Comparison of ENCODE assay signal across 1 cellular context in genomic region chr12:109706747-109707469, GRCh38.
A peak's percentile ranks its signal among the peaks of the same experiment; 100 is the strongest.
TF ChIP-seq lines count a peak whose summit lies in the region.

No MANE protein-coding gene starts in this region.

TF ChIP-seq in HepG2, 621 proteins besides CTCF, POLR2A, EP300 and RAD21 (continued from another document and continues in another):
- peak in 1 of 2 experiments; percentile 65; a peak in 1 of 4 replicates for TF ChIP-seq REST (IDR thresholded peaks at IDR 0.05; ENCODE audit: borderline replicate concordance in 1 of 2, low read depth in 1 of 2, low read length in 2 of 2)
- peak; percentile 67; the same call in 1 of the 2 replicates for TF ChIP-seq KAT8 (CRISPR knock-in tag; IDR thresholded peaks at IDR 0.05)
- TF ChIP-seq MIXL1 (CRISPR knock-in tag; IDR thresholded peaks at IDR 0.05): peak; percentile 88
- peak; percentile 69 for TF ChIP-seq IRF2 (CRISPR knock-in tag; IDR thresholded peaks at IDR 0.05)
- peak; percentile 93 for TF ChIP-seq FOXO1 (CRISPR knock-in tag; IDR thresholded peaks at IDR 0.05)
- TF ChIP-seq TFDP2 (CRISPR knock-in tag; IDR thresholded peaks at IDR 0.05): peak; percentile 34; the same call in 1 of the 2 replicates
- peak; percentile 55 for TF ChIP-seq TEAD3 (CRISPR knock-in tag; optimal IDR thresholded peaks at IDR 0.05; ENCODE audit: borderline replicate concordance)
- peak; percentile 58; the same call in 1 of the 2 replicates for TF ChIP-seq HMG20A (CRISPR knock-in tag; IDR thresholded peaks at IDR 0.05; ENCODE audit: borderline replicate concordance)
- TF ChIP-seq KLF16 (CRISPR knock-in tag; IDR thresholded peaks at IDR 0.05): peak in 1 of 2 experiments; percentile 80; a peak in 1 of 4 replicates
- TF ChIP-seq GLMP (CRISPR knock-in tag; IDR thresholded peaks at IDR 0.05; ENCODE audit: borderline replicate concordance): no peak
- 0 out of 2 replicates have a peak, but pooled peaks have one; percentile 10 for TF ChIP-seq ZNF770 (CRISPR knock-in tag; IDR thresholded peaks at IDR 0.05)
- TF ChIP-seq UBTF (CRISPR knock-in tag; IDR thresholded peaks at IDR 0.05): peak; percentile 69
- no peak for TF ChIP-seq PBX3 (CRISPR knock-in tag; IDR thresholded peaks at IDR 0.05; ENCODE audit: borderline replicate concordance)
- TF ChIP-seq PITX1 (CRISPR knock-in tag; IDR thresholded peaks at IDR 0.05): peak; percentile 80; the same call in 1 of the 2 replicates
- peak; percentile 61 for TF ChIP-seq CREM (IDR thresholded peaks at IDR 0.05)
- TF ChIP-seq CREM (CRISPR knock-in tag; IDR thresholded peaks at IDR 0.05): no peak
- TF ChIP-seq ZNF234 (CRISPR knock-in tag; conservative IDR thresholded peaks at IDR 0.05): no peak
- TF ChIP-seq ZBTB7B (CRISPR knock-in tag; IDR thresholded peaks at IDR 0.05): no peak; the same call in 1 of the 2 replicates
- peak; percentile 70 for TF ChIP-seq ZNF687 (CRISPR knock-in tag; IDR thresholded peaks at IDR 0.05)
- TF ChIP-seq SKI (IDR thresholded peaks at IDR 0.05; ENCODE audit: partially characterized antibody): peak; percentile 76
- TF ChIP-seq YEATS4 (CRISPR knock-in tag; IDR thresholded peaks at IDR 0.05; ENCODE audit: borderline replicate concordance): peak; percentile 82
- TF ChIP-seq NFIC (IDR thresholded peaks at IDR 0.05; ENCODE audit: low read length): 0 out of 2 replicates have a peak, but pooled peaks have one; percentile 46
- no peak for TF ChIP-seq JDP2 (CRISPR knock-in tag; IDR thresholded peaks at IDR 0.05; ENCODE audit: borderline replicate concordance)
- peak; percentile 10; the same call in 1 of the 2 replicates for TF ChIP-seq ELF1 (CRISPR knock-in tag; IDR thresholded peaks at IDR 0.05)
- TF ChIP-seq FOXA1 (IDR thresholded peaks at IDR 0.05): no peak
- TF ChIP-seq FOXA1 (CRISPR knock-in tag; IDR thresholded peaks at IDR 0.05): peak; percentile 69
- peak; percentile 62 for TF ChIP-seq RBM22 (optimal IDR thresholded peaks at IDR 0.05; ENCODE audit: low read length)
- peak; percentile 95 for TF ChIP-seq ARID3A (IDR thresholded peaks at IDR 0.05; ENCODE audit: low read depth, low read length)
- no peak for TF ChIP-seq ZNF775 (CRISPR knock-in tag; IDR thresholded peaks at IDR 0.05; ENCODE audit: borderline replicate concordance)
- TF ChIP-seq CEBPG (CRISPR knock-in tag; IDR thresholded peaks at IDR 0.05): peak; percentile 78
- no peak for TF ChIP-seq TOE1 (CRISPR knock-in tag; IDR thresholded peaks at IDR 0.05)
- TF ChIP-seq TBX2 (CRISPR knock-in tag; IDR thresholded peaks at IDR 0.05; ENCODE audit: borderline replicate concordance): peak; percentile 42; the same call in 1 of the 2 replicates
- TF ChIP-seq BHLHE40 (IDR thresholded peaks at IDR 0.05; ENCODE audit: low read length): 0 out of 2 replicates have a peak, but pooled peaks have one; percentile 16
- TF ChIP-seq KDM6A (CRISPR knock-in tag; IDR thresholded peaks at IDR 0.05; ENCODE audit: low read depth): peak; percentile 88
- TF ChIP-seq FOXJ3 (CRISPR knock-in tag; IDR thresholded peaks at IDR 0.05; ENCODE audit: borderline replicate concordance): peak; percentile 77; the same call in 1 of the 2 replicates
- TF ChIP-seq ERF (CRISPR knock-in tag; IDR thresholded peaks at IDR 0.05): peak; percentile 48; the same call in 1 of the 2 replicates
- TF ChIP-seq MED1 (CRISPR knock-in tag; IDR thresholded peaks at IDR 0.05): peak; percentile 67
- TF ChIP-seq SATB2 (CRISPR knock-in tag; IDR thresholded peaks at IDR 0.05): no peak
- TF ChIP-seq ZNF205 (CRISPR knock-in tag; IDR thresholded peaks at IDR 0.05): peak; percentile 61; the same call in 1 of the 2 replicates
- TF ChIP-seq GATAD2A (CRISPR knock-in tag; IDR thresholded peaks at IDR 0.05): peak; percentile 70
